8 cellular contexts compared by ENCODE assay signal in genomic region chr17:76506408-76507328, GRCh38. TPM values are rescaled to one million over a fixed set of nuclear protein-coding genes. Genes with fewer than 3 reads are reported as not detected.
A peak's percentile ranks its signal among the peaks of the same experiment; 100 is the strongest.
DNase-seq lines count a peak whose midpoint lies in the region; ATAC-seq and TF ChIP-seq lines count a peak whose summit lies in the region.

No MANE protein-coding gene starts in this region.

- no peaks in the 10 kb centered on the region for H3K9me3 ChIP-seq in colonic mucosa

- peak overlapping the region in 1 of 2 donors; percentile 16 for H3K9ac ChIP-seq in colonic mucosa (ENCODE audit: low read depth in 2 of 2, low read length in 2 of 2)

- no peaks in the 10 kb centered on the region for H3K27me3 ChIP-seq in colonic mucosa

- ATAC-seq in HG02798 (IDR thresholded peaks at IDR 0.05; ENCODE audit: poor library complexity, unreplicated experiment) (peak; percentile 67), HG02623 (IDR thresholded peaks at IDR 0.05; ENCODE audit: unreplicated experiment) (no peak)

- TF ChIP-seq CTCF in colonic mucosa (IDR thresholded peaks at IDR 0.05) (peak; percentile 89), lower leg skin (IDR thresholded peaks at IDR 0.05) (peak in 2 of 3 donors; percentile 61 to 96)

- H3K36me3 ChIP-seq in colonic mucosa: no peaks in the 10 kb centered on the region

- WGBS in lower leg skin, 2 donors: 23 to 28% methylated on average over 24 of the region's 24 CpGs

- DNase-seq in DMS153 treated with DMSO at 0.1 percent for 48 hours (lab: John Stamatoyannopoulos, UW; ENCODE audit: unreplicated experiment) (peak; percentile 51), NCI-H69 (lab: John Stamatoyannopoulos, UW) (peak; percentile 76), colonic mucosa (peak; percentile 90), lower leg skin (ENCODE audit: low spot score in 2 of 2) (peak; percentile 77 to 97)
- peak; percentile 88 for DNase-seq in activated CD4-positive, alpha-beta T cell treated with anti-CD3 and anti-CD28 coated beads, Interleukin-2, amount 50 U/mL, for 1 hour
- DNase-seq in stimulated activated CD8-positive, alpha-beta memory T cell treated with anti-CD3 and anti-CD28 coated beads, Interleukin-12 subunit alpha, Interleukin-12 subunit beta, amount 100 ng/mL, for 1 hour (ENCODE audit: low read depth): peak; percentile 84

- peaks cover 5% of the 10 kb centered on the region for H3K4me1 ChIP-seq in colonic mucosa

- intact Hi-C loops in colonic mucosa (cut with DNase I) (loop anchor here (2.0 to 10.0 kb wide), 3 partner anchors 40 to 202 kb away; partner anchors contain the start of genes AANAT and QRICH2), lower leg skin (cut with DNase I; ENCODE audit: low total_unique reads) (loop anchor here (5.0 kb wide), 1 partner anchor 99 kb away; no protein-coding TSS in a partner anchor)

- H3K4me3 ChIP-seq in colonic mucosa (no peak overlapping the region), lower leg skin (ENCODE audit: low read depth, poor library complexity, severe bottlenecking) (no peak overlapping the region)

- no peak for TF ChIP-seq POLR2A in lower leg skin (IDR thresholded peaks at IDR 0.05)

- no peak overlapping the region for H3K27ac ChIP-seq in colonic mucosa

RNA-seq across cellular contexts. Expression of gene RHBDF2, which starts 5.4 kb away (rescaled TPM):
- 10 to 100 TPM; 11.6 to 23.9 TPM for total RNA-seq in colonic mucosa
- total RNA-seq in lower leg skin: 10 to 100 TPM; 53.7 to 76.1 (median 62.6) TPM

RNA-seq across cellular contexts. Expression of gene CYGB, which starts 30.8 kb away (rescaled TPM):
- total RNA-seq in colonic mucosa (1 to 10 TPM; 4.7 to 9.9 TPM), lower leg skin (10 to 100 TPM in 3 of 4 donors, 1 to 10 TPM in 1; 9.7 to 14.4 (median 10.7) TPM)

RNA-seq across cellular contexts. Expression of gene PRCD, which starts 33.2 kb away (rescaled TPM):
- 1 to 10 TPM in 1 of 2 donors, under 1 TPM in 1; 0.29 to 1.2 TPM for total RNA-seq in colonic mucosa
- total RNA-seq in lower leg skin: 1 to 10 TPM in 3 of 4 donors, under 1 TPM in 1; 0.42 to 7.5 (median 4.0) TPM

RNA-seq across cellular contexts. Expression of gene AANAT, which starts 39.3 kb away (rescaled TPM):
- total RNA-seq in colonic mucosa: not detected
- total RNA-seq in lower leg skin: not detected

RNA-seq across cellular contexts. Expression of gene UBE2O, which starts 53.7 kb away (rescaled TPM):
- total RNA-seq in colonic mucosa: 10 to 100 TPM; 17.5 to 25.2 TPM
- total RNA-seq in lower leg skin: 10 to 100 TPM; 20.3 to 52.0 (median 26.0) TPM
